ENCODE assay signal across 25 cellular contexts in genomic region chr13:96899946-96900345, GRCh38.
"Had no signal": no experiment of that assay in that cellular context is flagged by ENCODE, and none has a peak within 500 bp of the region (broad histone marks: within the 10 kb centered on the region; RNA-seq: fewer than 3 reads in every experiment).

No MANE protein-coding gene starts in this region.

- FAIRE-seq: small intestine had no signal

- H3K27ac ChIP-seq: neural progenitor cell, ovary, parathyroid adenoma, psoas muscle, right lobe of liver, sigmoid colon, stomach, suprapubic skin, testis, tibial artery, transverse colon, upper lobe of right lung, uterus had no signal

- H3K36me3 ChIP-seq: neural progenitor cell, ovary, right lobe of liver, sigmoid colon, stomach, suprapubic skin, tibial artery, transverse colon, upper lobe of right lung, uterus had no signal

- H3K79me2 ChIP-seq: parathyroid adenoma had no signal

- H3K4me3 ChIP-seq: neural progenitor cell, ovary, psoas muscle, right lobe of liver, sigmoid colon, stomach, suprapubic skin, testis, tibial artery, transverse colon, upper lobe of right lung, uterus had no signal

- DNase-seq: natural killer cell; occipital lobe; ovary; posterior cingulate gyrus; psoas muscle; right cardiac atrium; right lobe of liver; sigmoid colon; small intestine; stimulated activated CD4-positive, alpha-beta T cell treated with anti-CD3 and anti-CD28 coated beads, Interleukin-15, amount 100 ng/mL, for 24 hours; stimulated activated CD4-positive, alpha-beta T cell treated with anti-CD3 and anti-CD28 coated beads, Interleukin-2, amount 100 ng/mL, for 24 hours; stimulated activated CD4-positive, alpha-beta T cell treated with anti-CD3 and anti-CD28 coated beads, Interleukin-2, amount 100 ng/mL, for 48 hours; stimulated activated CD4-positive, alpha-beta T cell treated with anti-CD3 and anti-CD28 coated beads, Interleukin-4, amount 100 ng/mL, for 24 hours; stimulated activated naive B cell treated with anti-CD40 and anti-IgM and Interleukin-4, amounts not matched to agents 10 μg/mL and 1 μg/mL and 100 μg/mL, for 72 hours; stimulated activated naive CD4-positive, alpha-beta T cell treated with Interleukin-2 at 50 U/mL for 16 hours; stomach; testis; tibial artery; transverse colon; upper lobe of right lung; uterus had no signal

- H2AFZ ChIP-seq: neural progenitor cell had no signal

- H3K4me1 ChIP-seq: psoas muscle, right lobe of liver, sigmoid colon, stomach, suprapubic skin, testis, transverse colon, upper lobe of right lung, uterus had no signal

- H3K9me3 ChIP-seq: ovary, psoas muscle, right lobe of liver, suprapubic skin, testis, tibial artery, transverse colon, upper lobe of right lung, uterus had no signal

- H3K27me3 ChIP-seq: neural progenitor cell, ovary, right lobe of liver, sigmoid colon, stomach, suprapubic skin, testis, tibial artery, transverse colon, upper lobe of right lung, uterus had no signal

- ATAC-seq: natural killer cell; psoas muscle; right cardiac atrium; right lobe of liver; stimulated activated effector memory CD8-positive, alpha-beta T cell treated with anti-CD3 and anti-CD28 coated beads, Interleukin-12 subunit alpha, Interleukin-12 subunit beta, amount 100 ng/mL, for 72 hours; stimulated activated naive B cell treated with anti-CD40 and anti-IgM and Interleukin-4, amounts not matched to agents 10 μg/mL and 1 μg/mL and 100 μg/mL, for 72 hours; upper lobe of right lung had no signal

- H3K9ac ChIP-seq: neural progenitor cell, parathyroid adenoma had no signal
